1 cellular context compared by ENCODE assay signal in the genomic region with DNA sequence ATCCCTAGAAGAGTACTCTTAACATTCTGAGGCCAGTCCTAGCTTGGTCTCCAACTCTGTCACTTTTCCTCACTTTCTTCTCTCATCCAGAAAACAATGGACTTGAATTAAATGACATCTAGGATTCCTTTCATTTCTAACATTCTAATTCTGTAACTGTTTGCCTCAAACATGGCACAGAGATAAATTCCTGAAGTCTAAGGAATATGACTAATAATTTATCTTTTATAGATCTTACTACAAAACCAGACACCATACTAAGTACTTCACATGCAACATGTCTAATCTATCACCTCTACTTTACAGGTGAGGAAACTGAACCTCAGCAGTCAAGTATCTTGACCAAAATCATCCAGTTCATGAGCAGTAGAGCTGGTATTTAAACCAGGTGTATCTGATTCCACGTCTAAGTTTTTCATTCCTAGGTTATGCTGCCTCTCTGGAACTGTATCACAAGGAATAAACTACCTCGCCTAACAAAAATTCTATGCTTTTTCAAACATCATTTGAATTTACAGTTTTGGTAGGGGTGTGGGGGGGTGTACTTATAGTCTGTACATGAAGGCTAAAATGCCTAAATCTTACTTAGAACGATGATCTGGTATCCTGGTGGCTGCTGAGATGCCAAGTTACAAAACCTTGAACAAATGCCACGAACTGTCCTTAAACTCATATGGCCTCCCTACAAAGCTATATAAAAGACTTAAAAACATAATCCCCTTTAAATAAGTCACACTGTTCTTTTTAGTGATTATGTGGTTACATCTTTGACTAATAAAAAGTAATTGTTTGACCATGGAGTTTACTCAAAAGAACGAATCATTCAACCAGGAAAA.
TF ChIP-seq lines count a peak whose summit lies in the region.

No MANE protein-coding gene starts in this region.

TF ChIP-seq in SK-N-SH, 30 proteins besides CTCF, POLR2A, EP300 and RAD21 (continued from another document):
- TF ChIP-seq, protein P1, sequence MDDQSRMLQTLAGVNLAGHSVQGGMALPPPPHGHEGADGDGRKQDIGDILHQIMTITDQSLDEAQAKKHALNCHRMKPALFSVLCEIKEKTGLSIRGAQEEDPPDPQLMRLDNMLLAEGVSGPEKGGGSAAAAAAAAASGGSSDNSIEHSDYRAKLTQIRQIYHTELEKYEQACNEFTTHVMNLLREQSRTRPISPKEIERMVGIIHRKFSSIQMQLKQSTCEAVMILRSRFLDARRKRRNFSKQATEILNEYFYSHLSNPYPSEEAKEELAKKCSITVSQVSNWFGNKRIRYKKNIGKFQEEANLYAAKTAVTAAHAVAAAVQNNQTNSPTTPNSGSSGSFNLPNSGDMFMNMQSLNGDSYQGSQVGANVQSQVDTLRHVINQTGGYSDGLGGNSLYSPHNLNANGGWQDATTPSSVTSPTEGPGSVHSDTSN (IDR thresholded peaks at IDR 0.05): peak; percentile 48
- TF ChIP-seq TCF12 (IDR thresholded peaks at IDR 0.05) (peak; percentile 72), RXRA (IDR thresholded peaks at IDR 0.05; ENCODE audit: borderline replicate concordance, low read depth) (no peak), TEAD4 (IDR thresholded peaks at IDR 0.05; ENCODE audit: borderline replicate concordance, insufficient read depth) (peak; percentile 51; the same call in 1 of the 2 replicates), FOSL2 (IDR thresholded peaks at IDR 0.05; ENCODE audit: borderline replicate concordance, low read depth) (peak; percentile 43; the same call in 1 of the 2 replicates)
- TF ChIP-seq, protein P2, sequence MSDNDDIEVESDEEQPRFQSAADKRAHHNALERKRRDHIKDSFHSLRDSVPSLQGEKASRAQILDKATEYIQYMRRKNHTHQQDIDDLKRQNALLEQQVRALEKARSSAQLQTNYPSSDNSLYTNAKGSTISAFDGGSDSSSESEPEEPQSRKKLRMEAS (IDR thresholded peaks at IDR 0.05; ENCODE audit: low read depth): 0 out of 2 replicates have a peak, but pooled peaks have one; percentile 14
